In the genomic region with DNA sequence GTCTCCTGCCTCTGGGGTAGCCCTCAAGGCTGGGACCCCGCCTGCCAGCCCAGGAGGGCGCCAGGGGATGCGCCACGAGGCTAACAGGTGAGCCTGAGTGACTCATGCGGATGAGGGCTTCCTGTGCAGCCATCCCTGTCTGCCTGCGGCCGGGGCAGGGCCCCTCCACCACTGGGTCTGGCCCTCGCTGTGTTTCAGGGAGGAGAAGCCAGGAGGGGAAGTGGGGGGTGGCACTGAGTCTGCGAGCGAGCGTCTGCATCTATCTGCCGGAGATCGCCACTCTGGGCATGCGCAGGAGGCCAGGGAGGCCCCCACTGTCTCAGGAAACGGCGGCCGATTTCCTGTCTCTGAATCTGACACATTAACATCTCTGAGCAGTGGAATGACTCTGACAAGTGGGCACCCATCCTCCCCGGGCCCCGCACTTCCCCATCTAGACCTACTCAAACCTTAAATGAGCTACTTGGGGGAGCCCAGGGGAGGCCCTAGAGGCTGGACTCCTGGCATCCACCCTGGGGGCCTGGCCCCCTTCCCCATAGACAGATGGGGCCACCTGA, we compare ENCODE assay signal across 1 cellular context.
TF ChIP-seq lines count a peak whose summit lies in the region.

No MANE protein-coding gene starts in this region.

TF ChIP-seq in GM12878, 131 proteins besides CTCF, POLR2A, EP300 and RAD21 (continued from another document):
- TF ChIP-seq, protein P1, sequence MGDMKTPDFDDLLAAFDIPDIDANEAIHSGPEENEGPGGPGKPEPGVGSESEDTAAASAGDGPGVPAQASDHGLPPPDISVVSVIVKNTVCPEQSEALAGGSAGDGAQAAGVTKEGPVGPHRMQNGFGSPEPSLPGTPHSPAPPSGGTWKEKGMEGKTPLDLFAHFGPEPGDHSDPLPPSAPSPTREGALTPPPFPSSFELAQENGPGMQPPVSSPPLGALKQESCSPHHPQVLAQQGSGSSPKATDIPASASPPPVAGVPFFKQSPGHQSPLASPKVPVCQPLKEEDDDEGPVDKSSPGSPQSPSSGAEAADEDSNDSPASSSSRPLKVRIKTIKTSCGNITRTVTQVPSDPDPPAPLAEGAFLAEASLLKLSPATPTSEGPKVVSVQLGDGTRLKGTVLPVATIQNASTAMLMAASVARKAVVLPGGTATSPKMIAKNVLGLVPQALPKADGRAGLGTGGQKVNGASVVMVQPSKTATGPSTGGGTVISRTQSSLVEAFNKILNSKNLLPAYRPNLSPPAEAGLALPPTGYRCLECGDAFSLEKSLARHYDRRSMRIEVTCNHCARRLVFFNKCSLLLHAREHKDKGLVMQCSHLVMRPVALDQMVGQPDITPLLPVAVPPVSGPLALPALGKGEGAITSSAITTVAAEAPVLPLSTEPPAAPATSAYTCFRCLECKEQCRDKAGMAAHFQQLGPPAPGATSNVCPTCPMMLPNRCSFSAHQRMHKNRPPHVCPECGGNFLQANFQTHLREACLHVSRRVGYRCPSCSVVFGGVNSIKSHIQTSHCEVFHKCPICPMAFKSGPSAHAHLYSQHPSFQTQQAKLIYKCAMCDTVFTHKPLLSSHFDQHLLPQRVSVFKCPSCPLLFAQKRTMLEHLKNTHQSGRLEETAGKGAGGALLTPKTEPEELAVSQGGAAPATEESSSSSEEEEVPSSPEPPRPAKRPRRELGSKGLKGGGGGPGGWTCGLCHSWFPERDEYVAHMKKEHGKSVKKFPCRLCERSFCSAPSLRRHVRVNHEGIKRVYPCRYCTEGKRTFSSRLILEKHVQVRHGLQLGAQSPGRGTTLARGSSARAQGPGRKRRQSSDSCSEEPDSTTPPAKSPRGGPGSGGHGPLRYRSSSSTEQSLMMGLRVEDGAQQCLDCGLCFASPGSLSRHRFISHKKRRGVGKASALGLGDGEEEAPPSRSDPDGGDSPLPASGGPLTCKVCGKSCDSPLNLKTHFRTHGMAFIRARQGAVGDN (IDR thresholded peaks at IDR 0.05) = peak; percentile 83
- TF ChIP-seq TAF1 (IDR thresholded peaks at IDR 0.05; ENCODE audit: borderline replicate concordance, low read depth, low read length) (peak; percentile 75; the same call in 1 of the 2 replicates), GATAD2B (conservative IDR thresholded peaks at IDR 0.05; ENCODE audit: low read depth) (0 out of 2 replicates have a peak, but pooled peaks have one; percentile 11), RB1 (IDR thresholded peaks at IDR 0.05; ENCODE audit: borderline replicate concordance) (no peak), SPI1 (IDR thresholded peaks at IDR 0.05; ENCODE audit: borderline replicate concordance, insufficient read depth, low read depth, low read length) (peak; percentile 90), MTA3 (IDR thresholded peaks at IDR 0.05; ENCODE audit: borderline replicate concordance, low read length) (no peak), BACH1 (IDR thresholded peaks at IDR 0.05; ENCODE audit: borderline replicate concordance) (peak; percentile 58), IKZF1 (conservative IDR thresholded peaks at IDR 0.05) (peak; percentile 91), SUZ12 (IDR thresholded peaks at IDR 0.05; ENCODE audit: unreplicated experiment) (no peak), ASH2L (IDR thresholded peaks at IDR 0.05; ENCODE audit: borderline replicate concordance, low read depth) (peak; percentile 51; the same call in 1 of the 2 replicates), NFIC (IDR thresholded peaks at IDR 0.05; ENCODE audit: low read depth, low read length) (peak; percentile 65; the same call in 1 of the 2 replicates), NRF1 (conservative IDR thresholded peaks at IDR 0.05; ENCODE audit: low read depth, low read length) (peak; percentile 92), SP1 (IDR thresholded peaks at IDR 0.05; ENCODE audit: low read depth, low read length) (peak; percentile 60), SRF (IDR thresholded peaks at IDR 0.05; ENCODE audit: low read depth in 2 of 2, low read length in 2 of 2) (no peak), JUND (IDR thresholded peaks at IDR 0.05; ENCODE audit: low read depth, low read length) (peak; percentile 33; the same call in 1 of the 2 replicates), SIX5 (IDR thresholded peaks at IDR 0.05; ENCODE audit: low read depth, low read length, severe bottlenecking) (no peak), JUNB (IDR thresholded peaks at IDR 0.05) (peak; percentile 15; the same call in 1 of the 2 replicates)
- TF ChIP-seq, protein P2, sequence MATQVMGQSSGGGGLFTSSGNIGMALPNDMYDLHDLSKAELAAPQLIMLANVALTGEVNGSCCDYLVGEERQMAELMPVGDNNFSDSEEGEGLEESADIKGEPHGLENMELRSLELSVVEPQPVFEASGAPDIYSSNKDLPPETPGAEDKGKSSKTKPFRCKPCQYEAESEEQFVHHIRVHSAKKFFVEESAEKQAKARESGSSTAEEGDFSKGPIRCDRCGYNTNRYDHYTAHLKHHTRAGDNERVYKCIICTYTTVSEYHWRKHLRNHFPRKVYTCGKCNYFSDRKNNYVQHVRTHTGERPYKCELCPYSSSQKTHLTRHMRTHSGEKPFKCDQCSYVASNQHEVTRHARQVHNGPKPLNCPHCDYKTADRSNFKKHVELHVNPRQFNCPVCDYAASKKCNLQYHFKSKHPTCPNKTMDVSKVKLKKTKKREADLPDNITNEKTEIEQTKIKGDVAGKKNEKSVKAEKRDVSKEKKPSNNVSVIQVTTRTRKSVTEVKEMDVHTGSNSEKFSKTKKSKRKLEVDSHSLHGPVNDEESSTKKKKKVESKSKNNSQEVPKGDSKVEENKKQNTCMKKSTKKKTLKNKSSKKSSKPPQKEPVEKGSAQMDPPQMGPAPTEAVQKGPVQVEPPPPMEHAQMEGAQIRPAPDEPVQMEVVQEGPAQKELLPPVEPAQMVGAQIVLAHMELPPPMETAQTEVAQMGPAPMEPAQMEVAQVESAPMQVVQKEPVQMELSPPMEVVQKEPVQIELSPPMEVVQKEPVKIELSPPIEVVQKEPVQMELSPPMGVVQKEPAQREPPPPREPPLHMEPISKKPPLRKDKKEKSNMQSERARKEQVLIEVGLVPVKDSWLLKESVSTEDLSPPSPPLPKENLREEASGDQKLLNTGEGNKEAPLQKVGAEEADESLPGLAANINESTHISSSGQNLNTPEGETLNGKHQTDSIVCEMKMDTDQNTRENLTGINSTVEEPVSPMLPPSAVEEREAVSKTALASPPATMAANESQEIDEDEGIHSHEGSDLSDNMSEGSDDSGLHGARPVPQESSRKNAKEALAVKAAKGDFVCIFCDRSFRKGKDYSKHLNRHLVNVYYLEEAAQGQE (IDR thresholded peaks at IDR 0.05; ENCODE audit: low read depth, low read length) = no peak
- TF ChIP-seq, protein P3, sequence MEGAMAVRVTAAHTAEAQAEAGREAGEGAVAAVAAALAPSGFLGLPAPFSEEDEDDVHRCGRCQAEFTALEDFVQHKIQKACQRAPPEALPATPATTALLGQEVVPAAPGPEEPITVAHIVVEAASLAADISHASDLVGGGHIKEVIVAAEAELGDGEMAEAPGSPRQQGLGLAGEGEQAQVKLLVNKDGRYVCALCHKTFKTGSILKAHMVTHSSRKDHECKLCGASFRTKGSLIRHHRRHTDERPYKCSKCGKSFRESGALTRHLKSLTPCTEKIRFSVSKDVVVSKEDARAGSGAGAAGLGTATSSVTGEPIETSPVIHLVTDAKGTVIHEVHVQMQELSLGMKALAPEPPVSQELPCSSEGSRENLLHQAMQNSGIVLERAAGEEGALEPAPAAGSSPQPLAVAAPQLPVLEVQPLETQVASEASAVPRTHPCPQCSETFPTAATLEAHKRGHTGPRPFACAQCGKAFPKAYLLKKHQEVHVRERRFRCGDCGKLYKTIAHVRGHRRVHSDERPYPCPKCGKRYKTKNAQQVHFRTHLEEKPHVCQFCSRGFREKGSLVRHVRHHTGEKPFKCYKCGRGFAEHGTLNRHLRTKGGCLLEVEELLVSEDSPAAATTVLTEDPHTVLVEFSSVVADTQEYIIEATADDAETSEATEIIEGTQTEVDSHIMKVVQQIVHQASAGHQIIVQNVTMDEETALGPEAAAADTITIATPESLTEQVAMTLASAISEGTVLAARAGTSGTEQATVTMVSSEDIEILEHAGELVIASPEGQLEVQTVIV (IDR thresholded peaks at IDR 0.05; ENCODE audit: borderline replicate concordance, partially characterized antibody) = no peak
